ENCODE assay signal across 8 cellular contexts in genomic region chr14:88551094-88551870, GRCh38. TPM values are rescaled to one million over a fixed set of nuclear protein-coding genes. Genes with fewer than 3 reads are reported as not detected.
DNase-seq lines count a peak whose midpoint lies in the region; ATAC-seq, FAIRE-seq and TF ChIP-seq lines count a peak whose summit lies in the region.

No MANE protein-coding gene starts in this region.

- H3K4me1 ChIP-seq in smooth muscle cell (ENCODE audit: low read depth) = peaks cover 23% of the 10 kb centered on the region

- FAIRE-seq in H54 (lab: Jason Lieb, UNC) = no peak

- H3K4me2 ChIP-seq in smooth muscle cell = peak overlapping the region; percentile 99

- H3K27ac ChIP-seq in coronary artery (peak overlapping the region; percentile 56 to 80), smooth muscle cell (ENCODE audit: low read depth) (no peak overlapping the region)

- H3K27me3 ChIP-seq in smooth muscle cell (ENCODE audit: low read depth) = no peaks in the 10 kb centered on the region

- TF ChIP-seq POLR2A in H54 (IDR thresholded peaks at IDR 0.05; ENCODE audit: low read depth, low read length) = no peak

- H3K9ac ChIP-seq in smooth muscle cell (ENCODE audit: low read depth) = peak overlapping the region; percentile 45

- ATAC-seq in GM21717 (IDR thresholded peaks at IDR 0.05; ENCODE audit: unreplicated experiment) = no peak

- 27% methylated on average over 50 of the region's 50 CpGs for WGBS in smooth muscle cell (ENCODE audit: low lambda C conversion rate)

- H3K79me2 ChIP-seq in smooth muscle cell (ENCODE audit: low read depth) = peaks cover 66% of the 10 kb centered on the region

- H3K36me3 ChIP-seq in smooth muscle cell (ENCODE audit: low read depth) = peaks cover 8% of the 10 kb centered on the region

- TF ChIP-seq CTCF in WI38 (IDR thresholded peaks at IDR 0.05; ENCODE audit: low read depth, low read length) = peak; percentile 20; the same call in 1 of the 2 replicates
- TF ChIP-seq CTCF in coronary artery (IDR thresholded peaks at IDR 0.05) = no peak
- TF ChIP-seq CTCF in smooth muscle cell (IDR thresholded peaks at IDR 0.05; ENCODE audit: borderline replicate concordance, insufficient read depth, poor library complexity, severe bottlenecking) = no peak

- H3K4me3 ChIP-seq in WI38 (ENCODE audit: low read depth, low read length) = peak overlapping the region; percentile 91
- H3K4me3 ChIP-seq in coronary artery = peak overlapping the region; percentile 83
- peak overlapping the region; percentile 93 for H3K4me3 ChIP-seq in smooth muscle cell

- no peaks in the 10 kb centered on the region for H3K9me3 ChIP-seq in smooth muscle cell (replicated peaks; ENCODE audit: low read depth)

- H3F3A ChIP-seq in smooth muscle cell (ENCODE audit: low read depth) = no peaks in the 10 kb centered on the region

- peaks cover 24% of the 10 kb centered on the region for H4K20me1 ChIP-seq in smooth muscle cell (ENCODE audit: low read depth)

- peak; percentile 78 for DNase-seq in DMS114 treated with DMSO at 0.1 percent for 48 hours (lab: John Stamatoyannopoulos, UW; ENCODE audit: unreplicated experiment)
- DNase-seq in HUDEP-2 (lab: John Stamatoyannopoulos, UW; ENCODE audit: unreplicated experiment in 76 of 76) = peak in 48 of 76 experiments; percentile 3 to 68 (median 34)
- peak; percentile 84 for DNase-seq in coronary artery (ENCODE audit: low spot score)
- peak; percentile 87 for DNase-seq in kidney tubule cell (ENCODE audit: low spot score)
- DNase-seq in smooth muscle cell (lab: John Stamatoyannopoulos, UW; ENCODE audit: unreplicated experiment) = peak; percentile 19
- no peak for DNase-seq in H54 (ENCODE audit: insufficient read length, low spot score)

- H2AFZ ChIP-seq in smooth muscle cell (ENCODE audit: low read depth) = peak overlapping the region; percentile 67

RNA-seq across cellular contexts. Expression of gene PTPN21, which starts 3.5 kb away (rescaled TPM):
- total RNA-seq in smooth muscle cell = 11.7 and 12.2 TPM in 2 replicates
- polyA plus RNA-seq in smooth muscle cell = 8.1 and 11.0 TPM in 2 replicates

RNA-seq across cellular contexts. Expression of gene ZC3H14, which starts 11.6 kb away (rescaled TPM):
- 51.9 and 59.1 TPM in 2 replicates for total RNA-seq in smooth muscle cell
- 40.9 and 43.0 TPM in 2 replicates for polyA plus RNA-seq in smooth muscle cell
